ENCODE assay signal across 14 cellular contexts in genomic region chr6:19554356-19555225, GRCh38.
A peak's percentile ranks its signal among the peaks of the same experiment; 100 is the strongest.
DNase-seq lines count a peak whose midpoint lies in the region; ATAC-seq and TF ChIP-seq lines count a peak whose summit lies in the region.
"Had no signal": no experiment of that assay in that cellular context is flagged by ENCODE, and none has a peak within 500 bp of the region (broad histone marks: within the 10 kb centered on the region; RNA-seq: fewer than 3 reads in every experiment).

No MANE protein-coding gene starts in this region.

- H3K9ac ChIP-seq in fibroblast of lung (ENCODE audit: insufficient read depth, low read length) (no peak overlapping the region), Karpas-422 (ENCODE audit: low read length) (no peak overlapping the region)

- H4K20me1 ChIP-seq in GM23338 (replicated peaks; ENCODE audit: insufficient read depth): no peaks in the 10 kb centered on the region
- no peaks in the 10 kb centered on the region for H4K20me1 ChIP-seq in fibroblast of lung (ENCODE audit: control insufficient read depth, extremely low read depth, insufficient read depth, low read length)
- H4K20me1 ChIP-seq in Karpas-422 (ENCODE audit: insufficient read depth, low read depth, low read length): no peaks in the 10 kb centered on the region

- no peaks in the 10 kb centered on the region for H3K4me1 ChIP-seq in GM23338 (ENCODE audit: insufficient read depth)
- H3K4me1 ChIP-seq in fibroblast of lung (ENCODE audit: control insufficient read depth, extremely low read depth, insufficient read depth, low read length): no peaks in the 10 kb centered on the region
- H3K4me1 ChIP-seq in Karpas-422 (ENCODE audit: low read length): no peaks in the 10 kb centered on the region

- DNase-seq in AG10803 (ENCODE audit: low read depth) (peak; percentile 30), GM23338 (ENCODE audit: low spot score) (no peak), NCI-H345 treated with DMSO at 0.1 percent for 48 hours (lab: John Stamatoyannopoulos, UW; ENCODE audit: unreplicated experiment) (peak; percentile 72), fibroblast of lung (ENCODE audit: low read depth in 2 of 2) (peak; percentile 5 to 11), mesenteric fat pad (ENCODE audit: low spot score) (no peak), Karpas-422 (no peak)
- no peak for DNase-seq in activated CD4-positive, CD25-positive, alpha-beta regulatory T cell treated with anti-CD3 and anti-CD28 coated beads, Interleukin-2, amount 50 U/mL, for 72 hours
- DNase-seq: activated T-cell treated with anti-CD3 and anti-CD28 coated beads for 4 hours; DND-41; stimulated activated CD4-positive, alpha-beta T cell treated with anti-CD3 and anti-CD28 coated beads, Interleukin-15, amount 100 ng/mL, for 24 hours had no signal

- H3K27ac ChIP-seq in GM23338 (ENCODE audit: low read depth) (no peak overlapping the region), fibroblast of lung (ENCODE audit: insufficient read depth, low read length) (no peak overlapping the region), Karpas-422 (ENCODE audit: low read length) (no peak overlapping the region)
- H3K27ac ChIP-seq: ovary had no signal

- no peaks in the 10 kb centered on the region for H3F3A ChIP-seq in GM23338 (replicated peaks; ENCODE audit: low read depth)

- H3K79me2 ChIP-seq in GM23338 (replicated peaks; ENCODE audit: insufficient read depth) (no peaks in the 10 kb centered on the region), fibroblast of lung (ENCODE audit: control insufficient read depth, insufficient read depth, low read length) (no peaks in the 10 kb centered on the region), Karpas-422 (ENCODE audit: low read length) (no peaks in the 10 kb centered on the region)

- peaks cover 4% of the 10 kb centered on the region; the same call in 1 of the 3 replicates for H3K9me3 Mint-ChIP-seq in GM23338

- no peaks in the 10 kb centered on the region for H3K27me3 ChIP-seq in GM23338 (ENCODE audit: insufficient read depth)
- no peaks in the 10 kb centered on the region for H3K27me3 ChIP-seq in fibroblast of lung (ENCODE audit: control insufficient read depth, insufficient read depth, low read length)
- no peaks in the 10 kb centered on the region for H3K27me3 ChIP-seq in Karpas-422 (ENCODE audit: low read length)
- H3K27me3 ChIP-seq: ovary had no signal

- H3K4me3 ChIP-seq in AG10803 (ENCODE audit: low read length): no peak overlapping the region
- H3K4me3 ChIP-seq in GM23338: no peak overlapping the region
- H3K4me3 ChIP-seq in fibroblast of lung (replicated peaks in 1 of 4; ENCODE audit: control extremely low read depth in 1 of 4, insufficient read depth in 1 of 4, low read depth in 3 of 4, low read length in 4 of 4): no peak overlapping the region
- no peak overlapping the region for H3K4me3 ChIP-seq in Karpas-422 (ENCODE audit: low read length)
- H3K4me3 ChIP-seq: ovary had no signal

- no peaks in the 10 kb centered on the region for H3K27me3 Mint-ChIP-seq in GM23338 (ENCODE audit: insufficient read depth, low read depth, poor library complexity)
- H3K27me3 Mint-ChIP-seq: activated naive CD8-positive, alpha-beta T cell had no signal

- H3K36me3 ChIP-seq in GM23338 (ENCODE audit: insufficient read depth): no peaks in the 10 kb centered on the region
- no peaks in the 10 kb centered on the region for H3K36me3 ChIP-seq in fibroblast of lung (ENCODE audit: control insufficient read depth, insufficient read depth, low read length)
- no peaks in the 10 kb centered on the region for H3K36me3 ChIP-seq in Karpas-422 (ENCODE audit: insufficient read depth, low read length)
- H3K36me3 ChIP-seq: ovary had no signal

- no peak overlapping the region for H3K4me3 Mint-ChIP-seq in GM23338
- H3K4me3 Mint-ChIP-seq: activated naive CD8-positive, alpha-beta T cell; T-helper 1 cell treated with Interleukin-12 subunit alpha and Interleukin-12 subunit beta and Interleukin-4 antibody, amounts not matched to agents 30 μg/mL and 1 μg/mL, for 36 hours had no signal

- no peak overlapping the region for H3K27ac Mint-ChIP-seq in GM23338
- H3K27ac Mint-ChIP-seq: activated naive CD8-positive, alpha-beta T cell; T-helper 1 cell treated with Interleukin-12 subunit alpha and Interleukin-12 subunit beta and Interleukin-4 antibody, amounts not matched to agents 30 μg/mL and 1 μg/mL, for 36 hours had no signal

- no peaks in the 10 kb centered on the region; the same call in 2 of the 3 replicates for H3K36me3 Mint-ChIP-seq in GM23338 (ENCODE audit: low read depth)
- H3K36me3 Mint-ChIP-seq: activated naive CD8-positive, alpha-beta T cell had no signal

- H3K9me3 ChIP-seq in fibroblast of lung (ENCODE audit: control insufficient read depth, insufficient read depth, low read depth, low read length) (no peaks in the 10 kb centered on the region), Karpas-422 (ENCODE audit: low read length) (no peaks in the 10 kb centered on the region)
- H3K9me3 ChIP-seq: ovary had no signal

- peak overlapping the region; percentile 19; the same call in 1 of the 2 replicates for H2AFZ ChIP-seq in GM23338
- H2AFZ ChIP-seq in fibroblast of lung (ENCODE audit: low read length): no peak overlapping the region
- no peak overlapping the region for H2AFZ ChIP-seq in Karpas-422 (ENCODE audit: low read length)

- TF ChIP-seq CTCF in AG10803 (conservative IDR thresholded peaks at IDR 0.05; ENCODE audit: low read length): no peak
- TF ChIP-seq CTCF in GM23338 (conservative IDR thresholded peaks at IDR 0.05; ENCODE audit: low read depth in 2 of 2): no peak
- no peak for TF ChIP-seq CTCF in fibroblast of lung (conservative IDR thresholded peaks at IDR 0.05 in 1 of 2, IDR thresholded peaks at IDR 0.05 in 1 of 2; ENCODE audit: low read depth in 1 of 2, low read length in 2 of 2)

- no peaks in the 10 kb centered on the region for H3K4me1 Mint-ChIP-seq in GM23338

- ATAC-seq in GM23338: no peak
- no peak for ATAC-seq in GM21447 (IDR thresholded peaks at IDR 0.05; ENCODE audit: unreplicated experiment)

- H3K4me2 ChIP-seq in GM23338: no peak overlapping the region
- H3K4me2 ChIP-seq in fibroblast of lung (ENCODE audit: extremely low read depth, insufficient read depth, low read length): no peak overlapping the region
- H3K4me2 ChIP-seq in Karpas-422 (ENCODE audit: low read depth, low read length, poor library complexity, severe bottlenecking): no peak overlapping the region

- H3K9me2 ChIP-seq in GM23338 (ENCODE audit: insufficient read depth) (no peaks in the 10 kb centered on the region), Karpas-422 (replicated peaks; ENCODE audit: insufficient read depth, low read length) (no peaks in the 10 kb centered on the region)

TF ChIP-seq in GM23338, 12 proteins besides CTCF, POLR2A, EP300 and RAD21 (continues in another document):
- TF ChIP-seq POLR2AphosphoS5 (IDR thresholded peaks at IDR 0.05; ENCODE audit: low read depth): no peak
- TF ChIP-seq EZH2phosphoT487 (IDR thresholded peaks at IDR 0.05; ENCODE audit: unreplicated experiment): no peak
- no peak for TF ChIP-seq EZH2 (IDR thresholded peaks at IDR 0.05; ENCODE audit: low read depth, unreplicated experiment)
- TF ChIP-seq ZNF114 (CRISPR knock-in tag; IDR thresholded peaks at IDR 0.05): no peak

Comparison
In these comparisons a context has a peak if more than half of its experiments do, and no peak if none do; other contexts are left out.
1. DNase-seq: peak in AG10803 (single experiment), NCI-H345 treated with DMSO at 0.1 percent for 48 hours (single experiment) and fibroblast of lung (2 of 2); none in GM23338 (single experiment), mesenteric fat pad (single experiment), activated CD4-positive, CD25-positive, alpha-beta regulatory T cell treated with anti-CD3 and anti-CD28 coated beads, Interleukin-2, amount 50 U/mL, for 72 hours (single experiment) and Karpas-422 (single experiment).